In the genomic region with DNA sequence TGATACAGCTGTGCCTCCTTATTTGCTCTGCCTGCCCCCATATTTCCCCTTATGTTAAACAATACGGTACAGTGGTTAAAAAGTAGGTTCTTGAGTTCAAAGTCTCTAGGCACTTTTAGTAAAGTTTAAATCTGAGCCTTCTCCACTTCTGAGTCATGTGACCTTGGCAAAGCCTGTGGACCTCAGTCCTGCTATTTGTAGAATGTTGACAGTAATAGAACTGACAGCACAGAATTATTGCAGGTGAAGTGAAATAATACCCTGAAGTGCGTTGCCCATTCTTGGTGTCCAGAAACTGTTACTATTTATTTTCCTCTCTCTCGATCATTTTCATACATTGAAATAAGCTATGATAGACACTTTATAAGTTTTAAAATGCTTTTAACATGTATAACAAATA, we compare ENCODE assay signal across 27 cellular contexts.
DNase-seq lines count a peak whose midpoint lies in the region; ATAC-seq, FAIRE-seq and TF ChIP-seq lines count a peak whose summit lies in the region.
"Had no signal": no experiment of that assay in that cellular context is flagged by ENCODE, and none has a peak within 500 bp of the region (broad histone marks: within the 10 kb centered on the region; RNA-seq: fewer than 3 reads in every experiment).

No MANE protein-coding gene starts in this region.

- ATAC-seq in Right ventricle myocardium superior (ENCODE audit: poor library complexity) (peak; percentile 75), K562 (no peak), psoas muscle (peak; percentile 54 to 90 (median 80))
- ATAC-seq: GM23338 had no signal

- H3K27me3 ChIP-seq in left ventricle myocardium inferior (ENCODE audit: low read depth), result no peaks in the 10 kb centered on the region
- peaks cover 0 to 3% of the 10 kb centered on the region in 2 experiments; a peak in 1 of 5 replicates for H3K27me3 ChIP-seq in K562 (ENCODE audit: control insufficient read depth in 2 of 2, insufficient read depth in 2 of 2, low read length in 2 of 2)
- no peaks in the 10 kb centered on the region for H3K27me3 ChIP-seq in psoas muscle (ENCODE audit: insufficient read depth in 3 of 3, low read length in 2 of 3)
- H3K27me3 ChIP-seq in thyroid gland, result no peaks in the 10 kb centered on the region
- H3K27me3 ChIP-seq: BLaER1 treated with 17β-estradiol and CSF1 and Interleukin-3, amounts not matched to agents 10 nM and 100 nM had no signal

- H4K20me1 ChIP-seq in K562 (replicated peaks; ENCODE audit: control insufficient read depth, insufficient read depth, low read length), result no peaks in the 10 kb centered on the region
- H4K20me1 ChIP-seq: BLaER1 treated with 17β-estradiol and CSF1 and Interleukin-3, amounts not matched to agents 10 nM and 100 nM had no signal

- POLR2A ChIA-PET in K562 (lab: Yijun Ruan, JAX), result no interaction called here

- no peak overlapping the region for H3K4me3 ChIP-seq in left ventricle myocardium inferior
- H3K4me3 ChIP-seq in K562, result no peak overlapping the region
- H3K4me3 ChIP-seq in psoas muscle, result no peak overlapping the region
- no peak overlapping the region for H3K4me3 ChIP-seq in thyroid gland (replicated peaks in 1 of 3)
- H3K4me3 ChIP-seq: BLaER1 treated with 17β-estradiol and CSF1 and Interleukin-3, amounts not matched to agents 10 nM and 100 nM; GM23338; HAP-1 had no signal

- in situ Hi-C loops in K562 (cut with MboI), result no loop called here

- WGBS in K562 (ENCODE audit: insufficient coverage, low coverage, missing lambda C conversion rate), result 11% methylated on average over 3 of the region's 3 CpGs
- 29 to 51% (median 33%) methylated on average over 3 of the region's 3 CpGs for WGBS in psoas muscle, 3 donors
- WGBS in thyroid gland, 2 donors, result 62 to 80% methylated on average over 3 of the region's 3 CpGs

- TF ChIP-seq RAD21 in K562 (CRISPR knock-in tag; conservative IDR thresholded peaks at IDR 0.05 in 1 of 2, IDR thresholded peaks at IDR 0.05 in 1 of 2), result no peak

- H3K36me3 ChIP-seq in left ventricle myocardium inferior, result no peaks in the 10 kb centered on the region
- no peaks in the 10 kb centered on the region for H3K36me3 ChIP-seq in K562 (ENCODE audit: control insufficient read depth, insufficient read depth, low read length)
- no peaks in the 10 kb centered on the region for H3K36me3 ChIP-seq in psoas muscle (ENCODE audit: insufficient read depth in 1 of 2, low read depth in 1 of 2)
- H3K36me3 ChIP-seq in thyroid gland, result no peaks in the 10 kb centered on the region
- H3K36me3 ChIP-seq: BLaER1 treated with 17β-estradiol and CSF1 and Interleukin-3, amounts not matched to agents 10 nM and 100 nM; HAP-1 had no signal

- no peak overlapping the region for H3K27ac ChIP-seq in left ventricle myocardium inferior (replicated peaks)
- H3K27ac ChIP-seq in K562 (ENCODE audit: extremely low read depth, low read depth, low read length), result no peak overlapping the region
- H3K27ac ChIP-seq in psoas muscle, result no peak overlapping the region
- no peak overlapping the region for H3K27ac ChIP-seq in thyroid gland
- H3K27ac ChIP-seq: BLaER1 treated with 17β-estradiol and CSF1 and Interleukin-3, amounts not matched to agents 10 nM and 100 nM; RWPE1 had no signal

- no peak for FAIRE-seq in K562 (lab: Jason Lieb, UNC)
- FAIRE-seq: GM12891, HTR-8/SVneo had no signal

- H3K79me2 ChIP-seq in K562 (ENCODE audit: control insufficient read depth, insufficient read depth, low read length), result no peaks in the 10 kb centered on the region

- peaks cover 33% of the 10 kb centered on the region for H3K4me1 ChIP-seq in left ventricle myocardium inferior
- H3K4me1 ChIP-seq in K562 (replicated peaks in 1 of 2; ENCODE audit: control insufficient read depth in 2 of 2, insufficient read depth in 2 of 2, low read length in 2 of 2), result no peaks in the 10 kb centered on the region
- H3K4me1 ChIP-seq in psoas muscle, result peaks cover 11% of the 10 kb centered on the region
- peaks cover 8 to 13% of the 10 kb centered on the region in 2 donors for H3K4me1 ChIP-seq in thyroid gland
- H3K4me1 ChIP-seq: Caco-2, HAP-1 had no signal

- no TSS peak for BruUV-seq in K562 (replicated peaks; lab: Mats Ljungman, UMichigan)

- no peak for DNase-seq in Right ventricle myocardium superior
- DNase-seq in left ventricle myocardium inferior, result no peak
- no peak for DNase-seq in K562 (ENCODE audit: extremely low read depth in 1 of 4, low spot score in 3 of 4)
- DNase-seq in psoas muscle, result no peak
- peak; percentile 12 to 28 for DNase-seq in thyroid gland
- DNase-seq in nucleus accumbens (lab: John Stamatoyannopoulos, UW), result no peak
- DNase-seq in DMS79 (lab: John Stamatoyannopoulos, UW), result no peak
- DNase-seq: 8988T; Caco-2; CD4-positive, alpha-beta memory T cell; DMS 273 treated with DMSO at 0.1 percent for 48 hours; DND-41; IMR-90; Karpas-422; MV-4-11; NCI-H1105 treated with DMSO at 0.1 percent for 48 hours; NCI-H2029 treated with DMSO at 0.1 percent for 48 hours; NCI-H226; NCI-H510A treated with DMSO at 0.1 percent for 48 hours; NCI-H748 treated with DMSO at 0.1 percent for 48 hours; SIG-M5 had no signal

- no peak overlapping the region for H3K4me2 ChIP-seq in K562 (ENCODE audit: insufficient read depth, low read length)
- H3K4me2 ChIP-seq: BLaER1 treated with 17β-estradiol and CSF1 and Interleukin-3, amounts not matched to agents 10 nM and 100 nM; GM23338 had no signal

- H3K9me3 ChIP-seq in left ventricle myocardium inferior (replicated peaks), result no peaks in the 10 kb centered on the region
- no peaks in the 10 kb centered on the region for H3K9me3 ChIP-seq in K562 (replicated peaks; ENCODE audit: control insufficient read depth, insufficient read depth, low read depth, low read length)
- H3K9me3 ChIP-seq in psoas muscle, result no peaks in the 10 kb centered on the region
- no peaks in the 10 kb centered on the region for H3K9me3 ChIP-seq in thyroid gland
- H3K9me3 ChIP-seq: BLaER1 treated with 17β-estradiol and CSF1 and Interleukin-3, amounts not matched to agents 10 nM and 100 nM; Caco-2; HAP-1 had no signal

- CTCF ChIA-PET in K562 (lab: Yijun Ruan, JAX; ENCODE audit: low intra/inter-chr PET ratio), result no interaction called here

- H3K9me1 ChIP-seq in K562 (ENCODE audit: control insufficient read depth, insufficient read depth, low read length), result no peaks in the 10 kb centered on the region

- TF ChIP-seq CTCF in left ventricle myocardium inferior (IDR thresholded peaks at IDR 0.05; ENCODE audit: borderline replicate concordance), result no peak
- no peak for TF ChIP-seq CTCF in K562 (IDR thresholded peaks at IDR 0.05 in 2 of 3, conservative IDR thresholded peaks at IDR 0.05 in 1 of 3; ENCODE audit: insufficient read depth in 2 of 3, low read depth in 1 of 3, low read length in 3 of 3)
- no peak for TF ChIP-seq CTCF in psoas muscle (IDR thresholded peaks at IDR 0.05)
- no peak for TF ChIP-seq CTCF in thyroid gland (IDR thresholded peaks at IDR 0.05)

- intact Hi-C loops in Right ventricle myocardium superior (cut with DNase I) (no loop called here), left ventricle myocardium inferior (cut with micrococcal nuclease) (no loop called here), K562 (cut with micrococcal nuclease) (no loop called here), psoas muscle (cut with DNase I) (no loop called here), thyroid gland (cut with DNase I) (no loop called here)

- no peak overlapping the region for H2AFZ ChIP-seq in K562 (ENCODE audit: low read depth, low read length)
- H2AFZ ChIP-seq: GM23338 had no signal

- H3K9ac ChIP-seq in K562 (ENCODE audit: insufficient read depth in 1 of 2, low read depth in 2 of 2, low read length in 2 of 2), result no peak overlapping the region
- H3K9ac ChIP-seq: BLaER1 treated with 17β-estradiol and CSF1 and Interleukin-3, amounts not matched to agents 10 nM and 100 nM had no signal

- no peak for TF ChIP-seq EP300 in K562 (IDR thresholded peaks at IDR 0.05; ENCODE audit: low read length)

- TF ChIP-seq POLR2A in K562 (conservative IDR thresholded peaks at IDR 0.05) (no peak), thyroid gland (IDR thresholded peaks at IDR 0.05) (no peak)

TF ChIP-seq in K562, 482 proteins besides CTCF, POLR2A, EP300 and RAD21:
- TF ChIP-seq, protein P1, sequence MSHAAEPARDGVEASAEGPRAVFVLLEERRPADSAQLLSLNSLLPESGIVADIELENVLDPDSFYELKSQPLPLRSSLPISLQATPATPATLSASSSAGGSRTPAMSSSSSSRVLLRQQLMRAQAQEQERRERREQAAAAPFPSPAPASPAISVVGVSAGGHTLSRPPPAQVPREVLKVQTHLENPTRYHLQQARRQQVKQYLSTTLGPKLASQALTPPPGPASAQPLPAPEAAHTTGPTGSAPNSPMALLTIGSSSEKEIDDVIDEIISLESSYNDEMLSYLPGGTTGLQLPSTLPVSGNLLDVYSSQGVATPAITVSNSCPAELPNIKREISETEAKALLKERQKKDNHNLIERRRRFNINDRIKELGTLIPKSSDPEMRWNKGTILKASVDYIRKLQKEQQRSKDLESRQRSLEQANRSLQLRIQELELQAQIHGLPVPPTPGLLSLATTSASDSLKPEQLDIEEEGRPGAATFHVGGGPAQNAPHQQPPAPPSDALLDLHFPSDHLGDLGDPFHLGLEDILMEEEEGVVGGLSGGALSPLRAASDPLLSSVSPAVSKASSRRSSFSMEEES (CRISPR knock-in tag; IDR thresholded peaks at IDR 0.05), result peak; percentile 16; the same call in 1 of the 2 replicates
- TF ChIP-seq, protein P2, sequence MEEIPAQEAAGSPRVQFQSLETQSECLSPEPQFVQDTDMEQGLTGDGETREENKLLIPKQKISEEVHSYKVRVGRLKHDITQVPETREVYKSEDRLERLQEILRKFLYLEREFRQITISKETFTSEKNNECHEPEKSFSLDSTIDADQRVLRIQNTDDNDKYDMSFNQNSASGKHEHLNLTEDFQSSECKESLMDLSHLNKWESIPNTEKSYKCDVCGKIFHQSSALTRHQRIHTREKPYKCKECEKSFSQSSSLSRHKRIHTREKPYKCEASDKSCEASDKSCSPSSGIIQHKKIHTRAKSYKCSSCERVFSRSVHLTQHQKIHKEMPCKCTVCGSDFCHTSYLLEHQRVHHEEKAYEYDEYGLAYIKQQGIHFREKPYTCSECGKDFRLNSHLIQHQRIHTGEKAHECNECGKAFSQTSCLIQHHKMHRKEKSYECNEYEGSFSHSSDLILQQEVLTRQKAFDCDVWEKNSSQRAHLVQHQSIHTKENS (CRISPR knock-in tag; IDR thresholded peaks at IDR 0.05), result no peak
TF ChIP-seq in K562: peak in this region for 1.

Comparison
In these comparisons a context has a peak if more than half of its experiments do, and no peak if none do; other contexts are left out.
1. DNase-seq: peak in thyroid gland (2 of 2); none in Right ventricle myocardium superior (single experiment), left ventricle myocardium inferior (single experiment), K562 (0 of 4), psoas muscle (0 of 2), nucleus accumbens (0 of 56) and DMS79 (single experiment).